Comparison of ENCODE assay signal across 11 cellular contexts in the genomic region with DNA sequence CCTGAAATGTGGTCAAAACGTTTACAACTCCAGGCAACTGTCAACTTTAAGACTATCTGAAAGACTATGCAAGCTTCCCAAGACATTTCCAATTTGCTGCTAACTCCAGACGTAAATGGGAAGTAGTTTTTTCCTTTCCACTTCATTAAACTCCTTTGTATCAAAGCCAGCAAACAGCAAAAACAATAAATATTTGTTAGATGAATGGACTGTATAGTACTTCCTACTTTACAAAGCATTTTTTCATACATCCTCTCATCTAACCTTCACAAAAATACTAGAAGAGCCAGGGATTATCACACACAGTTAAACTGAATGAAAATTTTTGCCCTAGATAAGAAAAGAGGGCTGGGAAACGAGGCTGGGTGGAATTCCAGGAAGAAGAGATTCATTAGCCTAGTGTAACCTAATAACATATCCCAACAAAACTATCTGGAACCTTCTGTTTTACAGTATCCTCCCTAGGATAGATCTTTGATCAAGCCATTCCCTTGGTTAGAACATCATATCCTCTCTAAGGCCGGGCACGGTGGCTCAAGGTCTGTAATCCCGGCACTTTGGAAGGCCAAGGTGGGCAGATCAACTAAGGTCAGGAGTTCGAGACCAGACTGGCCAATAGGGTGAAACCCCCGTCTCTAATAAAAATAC. TPM values are rescaled to one million over a fixed set of nuclear protein-coding genes. Genes with fewer than 3 reads are reported as not detected.
A peak's percentile ranks its signal among the peaks of the same experiment; 100 is the strongest.
DNase-seq lines count a peak whose midpoint lies in the region; ATAC-seq and TF ChIP-seq lines count a peak whose summit lies in the region.
"Had no signal": no experiment of that assay in that cellular context is flagged by ENCODE, and none has a peak within 500 bp of the region (broad histone marks: within the 10 kb centered on the region; RNA-seq: fewer than 3 reads in every experiment).

No MANE protein-coding gene starts in this region.

- H3K4me1 Mint-ChIP-seq in neural crest cell, result peaks cover 15% of the 10 kb centered on the region
- peaks cover 70% of the 10 kb centered on the region for H3K4me1 Mint-ChIP-seq in stimulated activated effector memory CD8-positive, alpha-beta T cell treated with anti-CD3 and anti-CD28 coated beads, Interleukin-12 subunit alpha, Interleukin-12 subunit beta, amount 100 ng/mL, for 72 hours

- H3K27me3 ChIP-seq in DND-41 (ENCODE audit: insufficient read depth, low read length, poor library complexity) (no peaks in the 10 kb centered on the region), PC-3 (ENCODE audit: low read length) (no peaks in the 10 kb centered on the region), H7 (ENCODE audit: control insufficient read depth, insufficient read depth, low read length) (no peaks in the 10 kb centered on the region)
- H3K27me3 ChIP-seq in effector memory CD4-positive, alpha-beta T cell (replicated peaks; ENCODE audit: control insufficient read depth, insufficient read depth, low read length, poor library complexity, severe bottlenecking), result no peaks in the 10 kb centered on the region
- H3K27me3 ChIP-seq: SJCRH30 had no signal

- no peak overlapping the region for H3K4me2 ChIP-seq in DND-41 (ENCODE audit: insufficient read depth, low read length)
- 0 out of 2 replicates have a peak overlapping the region, but pooled peaks have one; percentile 1 for H3K4me2 ChIP-seq in PC-3 (ENCODE audit: low read length)

- peak overlapping the region; percentile 50 for H3K27ac Mint-ChIP-seq in neural crest cell (ENCODE audit: unreplicated experiment)
- H3K27ac Mint-ChIP-seq in stimulated activated effector memory CD8-positive, alpha-beta T cell treated with anti-CD3 and anti-CD28 coated beads, Interleukin-12 subunit alpha, Interleukin-12 subunit beta, amount 100 ng/mL, for 72 hours, result no peak overlapping the region

- H3K4me1 ChIP-seq in DND-41 (ENCODE audit: insufficient read depth, low read length) (peaks cover 40% of the 10 kb centered on the region), PC-3 (ENCODE audit: insufficient read depth, low read length) (peaks cover 15% of the 10 kb centered on the region)
- peaks cover 16% of the 10 kb centered on the region for H3K4me1 ChIP-seq in effector memory CD4-positive, alpha-beta T cell (ENCODE audit: control insufficient read depth, insufficient read depth, low read length, poor library complexity, severe bottlenecking)
- H3K4me1 ChIP-seq: SJCRH30 had no signal

- ATAC-seq in DND-41 (ENCODE audit: insufficient read depth, low read depth), result no peak
- peak; percentile 69 for ATAC-seq in PC-3
- no peak for ATAC-seq in left colon
- no peak for ATAC-seq in stimulated activated effector memory CD8-positive, alpha-beta T cell treated with anti-CD3 and anti-CD28 coated beads, Interleukin-12 subunit alpha, Interleukin-12 subunit beta, amount 100 ng/mL, for 72 hours

- no TSS peak for BruUV-seq in PC-3 (replicated peaks; lab: Mats Ljungman, UMichigan)

- H3K9me3 Mint-ChIP-seq in neural crest cell, result no peaks in the 10 kb centered on the region
- H3K9me3 Mint-ChIP-seq in stimulated activated effector memory CD8-positive, alpha-beta T cell treated with anti-CD3 and anti-CD28 coated beads, Interleukin-12 subunit alpha, Interleukin-12 subunit beta, amount 100 ng/mL, for 72 hours, result no peaks in the 10 kb centered on the region

- H3K79me2 ChIP-seq in DND-41 (ENCODE audit: insufficient read depth, low read length) (peaks cover 99% of the 10 kb centered on the region), PC-3 (ENCODE audit: low read length) (peaks cover 100% of the 10 kb centered on the region)

- DNase-seq in DND-41, result no peak
- peak; percentile 26 for DNase-seq in PC-3
- DNase-seq in effector memory CD4-positive, alpha-beta T cell, result no peak
- DNase-seq in neural crest cell (ENCODE audit: low read depth, low spot score), result no peak
- DNase-seq in H7, result no peak
- no peak for DNase-seq in left colon
- no peak for DNase-seq in stimulated activated effector memory CD8-positive, alpha-beta T cell treated with anti-CD3 and anti-CD28 coated beads, Interleukin-12 subunit alpha, Interleukin-12 subunit beta, amount 100 ng/mL, for 72 hours (ENCODE audit: low spot score in 2 of 2)
- DNase-seq: activated CD8-positive, alpha-beta memory T cell treated with anti-CD3 and anti-CD28 coated beads, Interleukin-2, amount 50 U/mL, for 4 hours; NCI-H2171; SJCRH30 had no signal

- no peak overlapping the region for H3K9ac ChIP-seq in DND-41 (ENCODE audit: low read depth, low read length)
- no peak overlapping the region for H3K9ac ChIP-seq in PC-3 (ENCODE audit: low read length)
- H3K9ac ChIP-seq: parathyroid adenoma had no signal

- H3F3A ChIP-seq in PC-3 (ENCODE audit: low read length, unreplicated experiment), result peaks cover 2% of the 10 kb centered on the region

- H3K9me2 ChIP-seq in PC-3 (replicated peaks; ENCODE audit: low read length), result no peaks in the 10 kb centered on the region

- H3K27ac ChIP-seq in DND-41 (ENCODE audit: low read length) (0 out of 2 replicates have a peak overlapping the region, but pooled peaks have one; percentile 11), PC-3 (ENCODE audit: low read length) (0 out of 2 replicates have a peak overlapping the region, but pooled peaks have one; percentile 18)
- H3K27ac ChIP-seq in effector memory CD4-positive, alpha-beta T cell (ENCODE audit: insufficient read depth, low read length, poor library complexity, severe bottlenecking), result peak overlapping the region; percentile 20
- H3K27ac ChIP-seq: parathyroid adenoma, SJCRH30 had no signal

- intact Hi-C loops in PC-3 (cut with micrococcal nuclease) (no loop called here), left colon (cut with DNase I, micrococcal nuclease) (no loop called here)

- no peaks in the 10 kb centered on the region for H3K36me3 Mint-ChIP-seq in neural crest cell (ENCODE audit: low read depth)
- peaks cover 88% of the 10 kb centered on the region for H3K36me3 Mint-ChIP-seq in stimulated activated effector memory CD8-positive, alpha-beta T cell treated with anti-CD3 and anti-CD28 coated beads, Interleukin-12 subunit alpha, Interleukin-12 subunit beta, amount 100 ng/mL, for 72 hours

- no peaks in the 10 kb centered on the region for H3K27me3 Mint-ChIP-seq in neural crest cell (ENCODE audit: low read depth)

- H3K9me3 ChIP-seq in DND-41 (ENCODE audit: insufficient read depth, low read length, severe bottlenecking) (no peaks in the 10 kb centered on the region), PC-3 (ENCODE audit: low read length) (no peaks in the 10 kb centered on the region)
- no peaks in the 10 kb centered on the region for H3K9me3 ChIP-seq in effector memory CD4-positive, alpha-beta T cell (ENCODE audit: control insufficient read depth, low read length)
- H3K9me3 ChIP-seq: SJCRH30 had no signal

- CTCF ChIA-PET in PC-3 (lab: Charles Lee), result no interaction called here

- H2AFZ ChIP-seq in DND-41 (ENCODE audit: low read depth, low read length) (no peak overlapping the region), PC-3 (ENCODE audit: low read length) (no peak overlapping the region)
- H2AFZ ChIP-seq: parathyroid adenoma had no signal

- H3K36me3 ChIP-seq in DND-41 (ENCODE audit: insufficient read depth, low read length) (peaks cover 59% of the 10 kb centered on the region), PC-3 (ENCODE audit: low read depth, low read length) (peaks cover 6% of the 10 kb centered on the region), H7 (replicated peaks; ENCODE audit: control insufficient read depth, insufficient read depth, low read length) (peaks cover 1% of the 10 kb centered on the region; the same call in 1 of the 2 replicates)
- H3K36me3 ChIP-seq in effector memory CD4-positive, alpha-beta T cell (ENCODE audit: control insufficient read depth, insufficient read depth, low read length), result peaks cover 3% of the 10 kb centered on the region

- H3K4me3 ChIP-seq in DND-41 (ENCODE audit: low read depth in 1 of 2, low read length in 2 of 2) (no peak overlapping the region), PC-3 (ENCODE audit: low read length) (no peak overlapping the region), H7 (ENCODE audit: insufficient read depth, low read depth, low read length) (no peak overlapping the region)
- H3K4me3 ChIP-seq in effector memory CD4-positive, alpha-beta T cell (ENCODE audit: insufficient read depth, low read depth, low read length, poor library complexity, severe bottlenecking), result no peak overlapping the region
- H3K4me3 ChIP-seq: SJCRH30 had no signal

- POLR2A ChIA-PET in PC-3 (lab: Charles Lee; ENCODE audit: unreplicated experiment), result no interaction called here

- no peak for TF ChIP-seq CTCF in DND-41 (IDR thresholded peaks at IDR 0.05; ENCODE audit: borderline replicate concordance, extremely low read depth, low read length, poor library complexity, severe bottlenecking)
- no peak for TF ChIP-seq CTCF in PC-3 (conservative IDR thresholded peaks at IDR 0.05; ENCODE audit: low read depth, low read length)
- TF ChIP-seq CTCF in neural crest cell (conservative IDR thresholded peaks at IDR 0.05), result no peak

- no peak overlapping the region for H3K4me3 Mint-ChIP-seq in neural crest cell
- no peak overlapping the region for H3K4me3 Mint-ChIP-seq in stimulated activated effector memory CD8-positive, alpha-beta T cell treated with anti-CD3 and anti-CD28 coated beads, Interleukin-12 subunit alpha, Interleukin-12 subunit beta, amount 100 ng/mL, for 72 hours

- peaks cover 73% of the 10 kb centered on the region for H4K20me1 ChIP-seq in DND-41 (ENCODE audit: insufficient read depth, low read length)
- peaks cover 43% of the 10 kb centered on the region for H4K20me1 ChIP-seq in PC-3 (ENCODE audit: low read length)

RNA-seq across cellular contexts. Expression of gene NUP98, which starts 10.4 kb away (rescaled TPM):
- total RNA-seq in PC-3 (2014; rRNA removed) (128 and 136 TPM in 2 replicates), neural crest cell (96.8 and 104 TPM in 2 replicates), left colon (10 to 100 TPM; 47.9 to 55.9 TPM)
- 126 and 132 TPM in 2 replicates for total RNA-seq in H7 (2014; rRNA removed; shearing (Covaris generic))

RNA-seq across cellular contexts. Expression of gene PGAP2, which starts 21.5 kb away (rescaled TPM):
- total RNA-seq in PC-3 (2014; rRNA removed), result 21.7 and 25.9 TPM in 2 replicates
- 34.8 and 39.5 TPM in 2 replicates for total RNA-seq in neural crest cell
- 17.3 and 21.0 TPM in 2 replicates for total RNA-seq in H7 (2014; rRNA removed; shearing (Covaris generic))
- total RNA-seq in left colon, result 10 to 100 TPM; 21.3 to 26.8 TPM

RNA-seq across cellular contexts. Expression of gene RHOG, which starts 53.9 kb away (rescaled TPM):
- 31.2 and 33.5 TPM in 2 replicates for total RNA-seq in PC-3 (2014; rRNA removed)
- total RNA-seq in neural crest cell, result 24.8 and 25.0 TPM in 2 replicates
- total RNA-seq in H7 (2014; rRNA removed; shearing (Covaris generic)), result 14.9 and 20.2 TPM in 2 replicates
- total RNA-seq in left colon, result 10 to 100 TPM; 65.7 to 71.8 TPM
